19 cellular contexts compared by ENCODE assay signal in the genomic region with DNA sequence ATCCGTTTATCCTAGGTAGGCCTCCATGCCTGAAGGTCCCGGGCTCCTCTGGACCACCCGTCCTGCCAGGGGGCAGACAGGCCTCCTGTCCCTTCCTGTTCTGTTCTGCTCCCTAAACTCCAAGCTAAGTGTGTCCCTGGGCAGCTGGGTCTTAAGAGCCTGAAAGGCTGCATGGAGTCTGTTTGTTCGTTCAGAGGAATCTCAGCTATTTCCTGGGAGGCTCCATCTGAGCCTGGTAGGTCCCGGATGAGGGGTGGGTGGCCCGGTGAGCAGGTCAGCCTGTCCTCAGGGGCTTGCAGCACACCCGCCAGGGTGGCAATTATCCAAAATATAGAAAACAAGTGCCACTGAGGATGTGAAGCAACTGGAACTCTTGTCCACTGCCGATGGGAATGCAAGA. TPM values are rescaled to one million over a fixed set of nuclear protein-coding genes. Genes with fewer than 3 reads are reported as not detected.
A peak's percentile ranks its signal among the peaks of the same experiment; 100 is the strongest.
DNase-seq lines count a peak whose midpoint lies in the region; ATAC-seq lines count a peak whose summit lies in the region.
"Had no signal": no experiment of that assay in that cellular context is flagged by ENCODE, and none has a peak within 500 bp of the region (broad histone marks: within the 10 kb centered on the region; RNA-seq: fewer than 3 reads in every experiment).

No MANE protein-coding gene starts in this region.

- H3K79me2 ChIP-seq in trophoblast cell (ENCODE audit: control insufficient read depth, insufficient read depth, low read length, poor library complexity), result no peaks in the 10 kb centered on the region

- H3K4me3 Mint-ChIP-seq in naive thymus-derived CD4-positive, alpha-beta T cell, result no peak overlapping the region
- H3K4me3 Mint-ChIP-seq: activated CD4-positive, alpha-beta T cell treated with anti-CD3 and anti-CD28 coated beads for 36 hours; CD8-positive, alpha-beta memory T cell; central memory CD8-positive, alpha-beta T cell; effector memory CD8-positive, alpha-beta T cell; stimulated activated naive B cell treated with anti-CD40 and anti-IgM and Interleukin-4, amounts not matched to agents 10 μg/mL and 1 μg/mL and 100 μg/mL, for 72 hours had no signal

- POLR2A ChIA-PET in naive thymus-derived CD4-positive, alpha-beta T cell (lab: Charles Lee), result interaction anchor here (1.3 to 1.4 kb wide), 2 partner anchors 9 to 12 kb away, joined by 4 to 5 read pairs; partner anchors contain the start of gene ACTG1

- no peak overlapping the region for H2AFZ ChIP-seq in trophoblast cell (ENCODE audit: insufficient read depth, low read length, poor library complexity)
- H2AFZ ChIP-seq: PC-9 had no signal

- no peaks in the 10 kb centered on the region for H3K9me3 Mint-ChIP-seq in naive thymus-derived CD4-positive, alpha-beta T cell
- H3K9me3 Mint-ChIP-seq: CD8-positive, alpha-beta memory T cell; central memory CD8-positive, alpha-beta T cell; effector memory CD8-positive, alpha-beta T cell had no signal

- peak; percentile 49 for DNase-seq in EL
- peak; percentile 76 to 82 for DNase-seq in SJCRH30
- DNase-seq in trophoblast cell, result peak in 1 of 2 donors; percentile 39
- DNase-seq in naive thymus-derived CD4-positive, alpha-beta T cell, result no peak
- DNase-seq in iPS-NIHi11 (ENCODE audit: low spot score), result no peak
- DNase-seq: activated CD4-positive, alpha-beta T cell treated with anti-CD3 and anti-CD28 coated beads for 36 hours; activated effector memory CD4-positive, alpha-beta T cell treated with Interleukin-2 at 50 U/mL for 16 hours; CD8-positive, alpha-beta memory T cell; effector memory CD8-positive, alpha-beta T cell; NCI-H2171; stimulated activated naive B cell treated with anti-CD40 and anti-IgM and Interleukin-4, amounts not matched to agents 10 μg/mL and 1 μg/mL and 100 μg/mL, for 72 hours had no signal

- H4K12ac ChIP-seq in trophoblast cell (ENCODE audit: low read depth, low read length), result no peak overlapping the region

- H2BK12ac ChIP-seq in trophoblast cell (ENCODE audit: low read length), result no peak overlapping the region

- H3K4me1 ChIP-seq in SJCRH30, result peaks cover 7% of the 10 kb centered on the region; the same call in 1 of the 2 replicates
- H3K4me1 ChIP-seq in trophoblast cell (ENCODE audit: control insufficient read depth in 1 of 2, insufficient read depth in 2 of 2, low read length in 2 of 2), result peaks cover 10 to 11% of the 10 kb centered on the region in 2 experiments
- H3K4me1 ChIP-seq in naive thymus-derived CD4-positive, alpha-beta T cell (ENCODE audit: control insufficient read depth in 2 of 2, insufficient read depth in 2 of 2, low read length in 2 of 2), result no peaks in the 10 kb centered on the region

- H3K4ac ChIP-seq in trophoblast cell (ENCODE audit: low read depth, low read length), result no peak overlapping the region

- H3K4me1 Mint-ChIP-seq in naive thymus-derived CD4-positive, alpha-beta T cell, result no peaks in the 10 kb centered on the region
- H3K4me1 Mint-ChIP-seq: activated CD4-positive, alpha-beta T cell treated with anti-CD3 and anti-CD28 coated beads for 36 hours; CD8-positive, alpha-beta memory T cell; central memory CD8-positive, alpha-beta T cell; stimulated activated naive B cell treated with anti-CD40 and anti-IgM and Interleukin-4, amounts not matched to agents 10 μg/mL and 1 μg/mL and 100 μg/mL, for 72 hours had no signal

- peak overlapping the region; percentile 5 for H2BK5ac ChIP-seq in trophoblast cell (ENCODE audit: low read depth, low read length, poor library complexity)

- ATAC-seq in esophagus mucosa (peak; percentile 1), GM19455 (IDR thresholded peaks at IDR 0.05; ENCODE audit: unreplicated experiment) (no peak), GM19467 (IDR thresholded peaks at IDR 0.05; ENCODE audit: unreplicated experiment) (no peak)
- no peak for ATAC-seq in naive thymus-derived CD4-positive, alpha-beta T cell
- ATAC-seq: activated CD4-positive, alpha-beta T cell treated with anti-CD3 and anti-CD28 coated beads for 36 hours; effector memory CD8-positive, alpha-beta T cell; stimulated activated naive B cell treated with anti-CD40 and anti-IgM and Interleukin-4, amounts not matched to agents 10 μg/mL and 1 μg/mL and 100 μg/mL, for 72 hours had no signal

- peaks cover 0 to 34% (median 0%) of the 10 kb centered on the region in 5 donors for H3K27me3 Mint-ChIP-seq in naive thymus-derived CD4-positive, alpha-beta T cell

- no peak overlapping the region for H3K4me2 ChIP-seq in trophoblast cell (ENCODE audit: low read length)
- H3K4me2 ChIP-seq: PC-9 had no signal

- peak overlapping the region; percentile 34 for H3K14ac ChIP-seq in trophoblast cell (ENCODE audit: low read length)

- no peak overlapping the region for H2AK5ac ChIP-seq in trophoblast cell (ENCODE audit: low read length)

- no CpG with 5 or more reads among the region's 8 CpGs for WGBS in trophoblast cell (ENCODE audit: extremely low coverage, insufficient coverage, insufficient read length)

- CTCF ChIA-PET in naive thymus-derived CD4-positive, alpha-beta T cell (lab: Charles Lee), result no interaction called here

- intact Hi-C loops in naive thymus-derived CD4-positive, alpha-beta T cell (cut with micrococcal nuclease), result no loop called here

- no peak overlapping the region for H3K18ac ChIP-seq in trophoblast cell (ENCODE audit: low read length)

- H3K27ac ChIP-seq in SJCRH30 (no peak overlapping the region; the same call in 1 of the 2 replicates), trophoblast cell (ENCODE audit: low read depth, low read length) (peak overlapping the region; percentile 14)
- H3K27ac ChIP-seq in naive thymus-derived CD4-positive, alpha-beta T cell (ENCODE audit: low read depth, low read length), result no peak overlapping the region
- H3K27ac ChIP-seq: neutrophil, PC-9, tibial nerve had no signal

- H3K27me3 ChIP-seq in SJCRH30 (no peaks in the 10 kb centered on the region), trophoblast cell (ENCODE audit: insufficient read depth, low read length) (no peaks in the 10 kb centered on the region)
- H3K27me3 ChIP-seq in naive thymus-derived CD4-positive, alpha-beta T cell (ENCODE audit: control insufficient read depth in 2 of 2, insufficient read depth in 2 of 2, low read length in 2 of 2), result no peaks in the 10 kb centered on the region
- H3K27me3 ChIP-seq: tibial nerve had no signal

- peak overlapping the region; percentile 0 for H3K9ac ChIP-seq in trophoblast cell (ENCODE audit: low read length)

- H3K79me1 ChIP-seq in trophoblast cell (ENCODE audit: low read length), result peaks cover 7% of the 10 kb centered on the region

- H3K23ac ChIP-seq in trophoblast cell (ENCODE audit: low read length), result no peak overlapping the region

- H3K36me3 ChIP-seq in SJCRH30 (no peaks in the 10 kb centered on the region), trophoblast cell (ENCODE audit: control insufficient read depth in 1 of 2, insufficient read depth in 2 of 2, low read length in 2 of 2) (no peaks in the 10 kb centered on the region)
- no peaks in the 10 kb centered on the region for H3K36me3 ChIP-seq in naive thymus-derived CD4-positive, alpha-beta T cell (ENCODE audit: control insufficient read depth in 2 of 3, insufficient read depth in 3 of 3, low read length in 3 of 3)
- H3K36me3 ChIP-seq: neutrophil, tibial nerve had no signal

- H3K4me3 ChIP-seq in SJCRH30, result no peak overlapping the region
- no peak overlapping the region for H3K4me3 ChIP-seq in trophoblast cell (ENCODE audit: low read depth, low read length)
- H3K4me3 ChIP-seq in naive thymus-derived CD4-positive, alpha-beta T cell (ENCODE audit: low read length), result no peak overlapping the region
- H3K4me3 ChIP-seq: PC-9, tibial nerve had no signal

- H3K9me3 ChIP-seq in SJCRH30 (replicated peaks) (no peaks in the 10 kb centered on the region), trophoblast cell (ENCODE audit: insufficient read depth, low read depth, low read length) (no peaks in the 10 kb centered on the region)
- no peaks in the 10 kb centered on the region for H3K9me3 ChIP-seq in naive thymus-derived CD4-positive, alpha-beta T cell (ENCODE audit: control insufficient read depth in 2 of 3, low read length in 3 of 3)
- H3K9me3 ChIP-seq: neutrophil, tibial nerve had no signal

- H4K8ac ChIP-seq in trophoblast cell (ENCODE audit: low read depth, low read length), result peak overlapping the region; percentile 23

- no peaks in the 10 kb centered on the region for H3K36me3 Mint-ChIP-seq in naive thymus-derived CD4-positive, alpha-beta T cell
- H3K36me3 Mint-ChIP-seq: CD8-positive, alpha-beta memory T cell; stimulated activated naive B cell treated with anti-CD40 and anti-IgM and Interleukin-4, amounts not matched to agents 10 μg/mL and 1 μg/mL and 100 μg/mL, for 72 hours had no signal

- H2BK120ac ChIP-seq in trophoblast cell (ENCODE audit: insufficient read depth, low read length, poor library complexity), result no peak overlapping the region

- peak overlapping the region; percentile 66 for H4K91ac ChIP-seq in trophoblast cell (ENCODE audit: low read depth, low read length)

- no peak overlapping the region for H3K27ac Mint-ChIP-seq in naive thymus-derived CD4-positive, alpha-beta T cell
- H3K27ac Mint-ChIP-seq: activated CD4-positive, alpha-beta T cell treated with anti-CD3 and anti-CD28 coated beads for 36 hours; effector memory CD8-positive, alpha-beta T cell; stimulated activated naive B cell treated with anti-CD40 and anti-IgM and Interleukin-4, amounts not matched to agents 10 μg/mL and 1 μg/mL and 100 μg/mL, for 72 hours had no signal

RNA-seq across cellular contexts. Expression of gene ACTG1, which starts 12.6 kb away (rescaled TPM):
- total RNA-seq in SJCRH30 (2014; rRNA removed; shearing (Covaris generic)), result 2,768 and 3,121 TPM in 2 replicates
- total RNA-seq in esophagus mucosa, result 4,027 TPM
- polyA plus RNA-seq in trophoblast cell (2013), result 7,950 and 8,000 TPM in 2 replicates
- total RNA-seq in naive thymus-derived CD4-positive, alpha-beta T cell, result 1,000 to 10,000 TPM in 4 of 5 experiments, 100 to 1,000 TPM in 1; 971 to 4,639 (median 1,185) TPM
- polyA plus RNA-seq in naive thymus-derived CD4-positive, alpha-beta T cell, result 1,000 to 10,000 TPM; 1,098 to 1,433 TPM

RNA-seq across cellular contexts. Expression of gene FSCN2, which starts 28.2 kb away (rescaled TPM):
- total RNA-seq in SJCRH30 (2014; rRNA removed; shearing (Covaris generic)), result 0.43 and 0.61 TPM in 2 replicates
- 0.76 TPM for total RNA-seq in esophagus mucosa
- 0.42 and 0.76 TPM in 2 replicates for polyA plus RNA-seq in trophoblast cell (2013)
- 1 to 10 TPM in 2 of 5 experiments, under 1 TPM in 3; 0.56 to 1.6 (median 0.70) TPM for total RNA-seq in naive thymus-derived CD4-positive, alpha-beta T cell
- not detected for polyA plus RNA-seq in naive thymus-derived CD4-positive, alpha-beta T cell
- polyA plus RNA-seq: CD8-positive, alpha-beta memory T cell; keratinocyte had no signal

RNA-seq across cellular contexts. Expression of gene FAAP100, which starts 52.1 kb away (rescaled TPM):
- total RNA-seq in SJCRH30 (2014; rRNA removed; shearing (Covaris generic)), result 52.3 and 60.7 TPM in 2 replicates
- 16.3 TPM for total RNA-seq in esophagus mucosa
- polyA plus RNA-seq in trophoblast cell (2013), result 11.4 and 11.6 TPM in 2 replicates
- total RNA-seq in naive thymus-derived CD4-positive, alpha-beta T cell, result 10 to 100 TPM; 28.8 to 57.0 (median 43.6) TPM
- 10 to 100 TPM in 1 of 2 donors, 1 to 10 TPM in 1; 9.0 to 20.1 TPM for polyA plus RNA-seq in naive thymus-derived CD4-positive, alpha-beta T cell

Comparison
In these comparisons a context has a peak if more than half of its experiments do, and no peak if none do; other contexts are left out.
1. DNase-seq: peak in EL (single experiment) and SJCRH30 (2 of 2); none in naive thymus-derived CD4-positive, alpha-beta T cell (0 of 9) and iPS-NIHi11 (single experiment).